In the genomic region with DNA sequence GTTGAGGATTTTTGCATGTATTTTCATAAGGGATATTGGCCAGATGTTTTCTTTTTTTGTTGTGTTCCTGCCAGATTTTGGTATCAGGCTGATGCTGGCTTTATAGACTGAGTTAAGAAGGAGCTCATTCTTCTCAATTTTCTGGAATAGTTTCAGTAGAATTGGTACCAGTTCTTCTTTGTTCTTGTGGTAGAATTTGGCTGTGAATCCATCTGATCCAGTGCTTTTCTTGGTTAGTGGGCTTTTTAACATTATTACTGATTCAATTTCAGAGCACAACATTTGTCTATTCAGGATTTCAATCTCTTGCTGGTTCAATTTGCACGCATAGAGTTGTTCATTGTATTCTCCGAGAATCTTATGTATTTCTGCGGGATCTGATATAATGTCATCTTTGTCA, we compare ENCODE assay signal across 21 cellular contexts.
"Had no signal": no experiment of that assay in that cellular context is flagged by ENCODE, and none has a peak within 500 bp of the region (broad histone marks: within the 10 kb centered on the region; RNA-seq: fewer than 3 reads in every experiment).

No MANE protein-coding gene starts in this region.

- H3K4me3 ChIP-seq: ascending aorta, esophagus squamous epithelium, gastroesophageal sphincter had no signal

- H3K4me1 ChIP-seq: ascending aorta, gastroesophageal sphincter had no signal

- H3K27me3 ChIP-seq: ascending aorta, esophagus squamous epithelium, gastroesophageal sphincter had no signal

- H3K9me3 ChIP-seq: ascending aorta, esophagus squamous epithelium had no signal

- H3K27ac ChIP-seq: ascending aorta, esophagus squamous epithelium, gastroesophageal sphincter had no signal

- ATAC-seq: activated CD8-positive, alpha-beta memory T cell treated with anti-CD3 and anti-CD28 coated beads, Interleukin-2, amount 10 ng/mL, durations not matched to agents 7 days and 5 days; activated CD8-positive, alpha-beta T cell treated with anti-CD3 and anti-CD28 coated beads, Interleukin-2, amount 10 ng/mL, durations not matched to agents 7 days and 5 days; activated naive CD4-positive, alpha-beta T cell treated with anti-CD3 and anti-CD28 coated beads, Interleukin-2, amount 50 U/mL, for 72 hours; gastroesophageal sphincter had no signal

- H3K36me3 ChIP-seq: ascending aorta, esophagus squamous epithelium, gastroesophageal sphincter had no signal

- DNase-seq: activated CD4-positive, alpha-beta memory T cell treated with anti-CD3 and anti-CD28 coated beads for 36 hours; activated CD4-positive, alpha-beta T cell treated with anti-CD3 and anti-CD28 coated beads for 48 hours; activated CD4-positive, alpha-beta T cell treated with anti-CD3 and anti-CD28 coated beads, Interleukin-2, amount 50 U/mL, for 1 hour; activated CD8-positive, alpha-beta memory T cell treated with anti-CD3 and anti-CD28 coated beads, Interleukin-2, amount 10 ng/mL, durations not matched to agents 7 days and 5 days; activated CD8-positive, alpha-beta memory T cell treated with anti-CD3 and anti-CD28 coated beads, Interleukin-2, amount 50 U/mL, for 4 hours; activated CD8-positive, alpha-beta T cell treated with anti-CD3 and anti-CD28 coated beads, Interleukin-2, amount 10 ng/mL, durations not matched to agents 7 days and 5 days; activated effector memory CD4-positive, alpha-beta T cell treated with anti-CD3 and anti-CD28 coated beads, Interleukin-2, amount 50 U/mL, for 16 hours; activated naive CD4-positive, alpha-beta T cell treated with anti-CD3 and anti-CD28 coated beads, Interleukin-2, amount 10 ng/mL, durations not matched to agents 7 days and 5 days; activated naive CD8-positive, alpha-beta T cell treated with anti-CD3 and anti-CD28 coated beads, Interleukin-2, amount 10 ng/mL, durations not matched to agents 7 days and 5 days; activated T-cell treated with anti-CD3 and anti-CD28 coated beads, Interleukin-2, amount 50 U/mL, for 1 hour; activated T-cell treated with anti-CD3 and anti-CD28 coated beads, Interleukin-2, amount 50 U/mL, for 48 hours; cortex of kidney; dermis blood vessel endothelial cell; effector CD8-positive, alpha-beta T cell; esophagus squamous epithelium; foreskin melanocyte; head of caudate nucleus; T-helper 2 cell had no signal
